8 cellular contexts compared by ENCODE assay signal in genomic region chr6:36387440-36388303, GRCh38. TPM values are rescaled to one million over a fixed set of nuclear protein-coding genes. Genes with fewer than 3 reads are reported as not detected.
DNase-seq lines count a peak whose midpoint lies in the region; ATAC-seq and TF ChIP-seq lines count a peak whose summit lies in the region.

Gene ETV7, minus strand, starts transcription at chr6:36387669. Its CDS starts 128 bp downstream, at chr6:36387541.

- H3K9me2 ChIP-seq in Karpas-422 (replicated peaks; ENCODE audit: insufficient read depth, low read length) = no peaks in the 10 kb centered on the region

- H4K20me1 ChIP-seq in BLaER1 (peaks cover 21% of the 10 kb centered on the region), Karpas-422 (ENCODE audit: insufficient read depth, low read depth, low read length) (no peaks in the 10 kb centered on the region), neural progenitor cell (ENCODE audit: low read depth) (no peaks in the 10 kb centered on the region)

- ATAC-seq in GM18868 (IDR thresholded peaks at IDR 0.05; ENCODE audit: unreplicated experiment) (no peak), HG02571 (IDR thresholded peaks at IDR 0.05; ENCODE audit: unreplicated experiment) (no peak)

- peak within 1 kb of the TSS; percentile 62 for H3K4me3 ChIP-seq in BLaER1
- H3K4me3 ChIP-seq in Karpas-422 (ENCODE audit: low read length) = peak within 1 kb of the TSS; percentile 43; the same call in 1 of the 2 replicates
- H3K4me3 ChIP-seq in neural progenitor cell = peak within 1 kb of the TSS; percentile 51
- H3K4me3 ChIP-seq in tibial nerve = peak within 1 kb of the TSS; percentile 51 to 66 (median 63)

- peaks cover 1% of the 10 kb centered on the region for H3K9me3 Mint-ChIP-seq in neural progenitor cell

- no peak within 1 kb of the TSS for H3K27ac ChIP-seq in BLaER1
- H3K27ac ChIP-seq in Karpas-422 (ENCODE audit: low read length) = no peak within 1 kb of the TSS
- no peak within 1 kb of the TSS for H3K27ac ChIP-seq in neural progenitor cell
- peak within 1 kb of the TSS; percentile 68 to 83 (median 76) for H3K27ac ChIP-seq in tibial nerve

- H3K36me3 Mint-ChIP-seq in neural progenitor cell = no peaks in the 10 kb centered on the region

- H3K9ac ChIP-seq in BLaER1 (peak within 1 kb of the TSS; percentile 22; the same call in 1 of the 2 replicates), Karpas-422 (ENCODE audit: low read length) (0 out of 2 replicates have a peak within 1 kb of the TSS, but pooled peaks have one; percentile 17), neural progenitor cell (no peak within 1 kb of the TSS)

- peaks cover 53% of the 10 kb centered on the region for H3K27me3 ChIP-seq in BLaER1
- H3K27me3 ChIP-seq in Karpas-422 (ENCODE audit: low read length) = no peaks in the 10 kb centered on the region; the same call in 1 of the 2 replicates
- H3K27me3 ChIP-seq in neural progenitor cell = peaks cover 67% of the 10 kb centered on the region
- H3K27me3 ChIP-seq in tibial nerve = no peaks in the 10 kb centered on the region

- H3K4me1 ChIP-seq in BLaER1 = peaks cover 23% of the 10 kb centered on the region
- H3K4me1 ChIP-seq in Karpas-422 (ENCODE audit: low read length) = peaks cover 14% of the 10 kb centered on the region
- peaks cover 8% of the 10 kb centered on the region for H3K4me1 ChIP-seq in neural progenitor cell
- H3K4me1 ChIP-seq in tibial nerve = peaks cover 0 to 20% (median 8%) of the 10 kb centered on the region in 4 donors

- H3K27me3 Mint-ChIP-seq in neural progenitor cell (ENCODE audit: insufficient read depth, low read depth) = peaks cover 46% of the 10 kb centered on the region

- peak within 1 kb of the TSS; percentile 90 for H3K4me2 ChIP-seq in BLaER1
- H3K4me2 ChIP-seq in Karpas-422 (ENCODE audit: low read depth, low read length, poor library complexity, severe bottlenecking) = peak within 1 kb of the TSS; percentile 49
- H3K4me2 ChIP-seq in neural progenitor cell = peak within 1 kb of the TSS; percentile 81

- TF ChIP-seq CTCF in neural progenitor cell (IDR thresholded peaks at IDR 0.05) (no peak), tibial nerve (IDR thresholded peaks at IDR 0.05) (no peak)

- DNase-seq in Karpas-422 (no peak), activated T-cell treated with anti-CD3 and anti-CD28 coated beads for 1 hour (ENCODE audit: low read depth) (peak; percentile 3), fibroblast of peridontal ligament (ENCODE audit: extremely low read depth) (peak; percentile 23), neural progenitor cell (ENCODE audit: low spot score) (peak; percentile 53), tibial nerve (ENCODE audit: low spot score in 2 of 2) (no peak)

- H3K27ac Mint-ChIP-seq in neural progenitor cell = no peak within 1 kb of the TSS

- H3K4me1 Mint-ChIP-seq in neural progenitor cell = peaks cover 20% of the 10 kb centered on the region

- H3K79me2 ChIP-seq in Karpas-422 (ENCODE audit: low read length) = no peaks in the 10 kb centered on the region
- no peaks in the 10 kb centered on the region for H3K79me2 ChIP-seq in neural progenitor cell (ENCODE audit: low read depth)

- no peak for TF ChIP-seq POLR2A in tibial nerve (IDR thresholded peaks at IDR 0.05)

- H3K9me3 ChIP-seq in BLaER1 = no peaks in the 10 kb centered on the region
- no peaks in the 10 kb centered on the region for H3K9me3 ChIP-seq in Karpas-422 (ENCODE audit: low read length)
- no peaks in the 10 kb centered on the region for H3K9me3 ChIP-seq in neural progenitor cell (ENCODE audit: low read depth)
- no peaks in the 10 kb centered on the region for H3K9me3 ChIP-seq in tibial nerve

- H3K4me3 Mint-ChIP-seq in neural progenitor cell = peak within 1 kb of the TSS; percentile 82

- no peaks in the 10 kb centered on the region for H3K36me3 ChIP-seq in BLaER1
- no peaks in the 10 kb centered on the region for H3K36me3 ChIP-seq in Karpas-422 (ENCODE audit: insufficient read depth, low read length)
- no peaks in the 10 kb centered on the region for H3K36me3 ChIP-seq in neural progenitor cell
- no peaks in the 10 kb centered on the region for H3K36me3 ChIP-seq in tibial nerve

- H2AFZ ChIP-seq in Karpas-422 (ENCODE audit: low read length) (0 out of 2 replicates have a peak within 1 kb of the TSS, but pooled peaks have one; percentile 78), neural progenitor cell (replicated peaks) (peak within 1 kb of the TSS; percentile 99)

- peaks cover 10% of the 10 kb centered on the region for H3F3A ChIP-seq in neural progenitor cell (ENCODE audit: low read depth)

- WGBS in tibial nerve, 2 donors = 9 to 26% methylated on average over 25 to 27 of the region's 65 CpGs

- peak in 1 of 2 donors; percentile 44 for TF ChIP-seq EP300 in tibial nerve (IDR thresholded peaks at IDR 0.05)

RNA-seq across cellular contexts. Expression of gene ETV7, which starts in this region (rescaled TPM):
- total RNA-seq in Karpas-422 (2014; rRNA removed; shearing (Covaris generic); ENCODE audit: low replicate concordance) = not detected in 2 replicates
- total RNA-seq in neural progenitor cell (ENCODE audit: low replicate concordance) = 0.09 and 0.11 TPM in 2 replicates
- total RNA-seq in tibial nerve = 1 to 10 TPM in 3 of 4 donors, under 1 TPM in 1; 0.60 to 9.2 (median 2.9) TPM

Comparison
In these comparisons a context has a peak if more than half of its experiments do, and no peak if none do; other contexts are left out.
1. Peak in DNase-seq, H3K4me3 ChIP-seq and H3K4me2 ChIP-seq in neural progenitor cell; RNA of the gene not detected or under 1 TPM.
2. H3K27ac ChIP-seq: peak in tibial nerve (4 of 4); none in BLaER1 (single experiment), Karpas-422 (single experiment) and neural progenitor cell (single experiment).
3. DNase-seq: peak in activated T-cell treated with anti-CD3 and anti-CD28 coated beads for 1 hour (single experiment) and fibroblast of peridontal ligament (single experiment); none in Karpas-422 (single experiment) and tibial nerve (0 of 2).
4. Peak in every context shown above with its lines, with median percentiles within 50 percentile points of each other: H3K4me2 ChIP-seq and H3K4me3 ChIP-seq.